8 cellular contexts compared by ENCODE assay signal in genomic region chr2:31137211-31138036, GRCh38. TPM values are rescaled to one million over a fixed set of nuclear protein-coding genes. Genes with fewer than 3 reads are reported as not detected.
A peak's percentile ranks its signal among the peaks of the same experiment; 100 is the strongest.
DNase-seq lines count a peak whose midpoint lies in the region; ATAC-seq and TF ChIP-seq lines count a peak whose summit lies in the region.

No MANE protein-coding gene starts in this region.

- H3K36me3 ChIP-seq in psoas muscle (ENCODE audit: insufficient read depth in 1 of 2, low read depth in 1 of 2) = no peaks in the 10 kb centered on the region

- POLR2A ChIA-PET in T-cell (lab: Charles Lee) = no interaction called here

- intact Hi-C loops in psoas muscle (cut with DNase I) = no loop called here

- peaks cover 13% of the 10 kb centered on the region for H3K4me1 ChIP-seq in psoas muscle

- CTCF ChIA-PET in T-cell (lab: Charles Lee) = no interaction called here

- H3K27ac ChIP-seq in psoas muscle = no peak overlapping the region

- TF ChIP-seq CTCF in GM13976 (IDR thresholded peaks at IDR 0.05; ENCODE audit: borderline replicate concordance, control extremely low read depth, extremely low read depth, insufficient read depth, missing control alignments) (no peak), psoas muscle (IDR thresholded peaks at IDR 0.05) (no peak), HFFc6 (IDR thresholded peaks at IDR 0.05) (no peak)

- no peaks in the 10 kb centered on the region for H3K9me3 ChIP-seq in psoas muscle

- H3K36me3 Mint-ChIP-seq in T-cell (no peaks in the 10 kb centered on the region), HFFc6 (ENCODE audit: low read depth) (no peaks in the 10 kb centered on the region)

- H3K4me1 Mint-ChIP-seq in T-cell (peaks cover 10 to 11% (median 10%) of the 10 kb centered on the region in 3 donors), HFFc6 (ENCODE audit: low read depth) (no peaks in the 10 kb centered on the region)

- H3K27ac Mint-ChIP-seq in T-cell (no peak overlapping the region), HFFc6 (no peak overlapping the region)

- H3K4me3 ChIP-seq in psoas muscle = peak overlapping the region; percentile 70

- H3K27me3 Mint-ChIP-seq in T-cell (peaks cover 41 to 64% of the 10 kb centered on the region in 2 donors), HFFc6 (ENCODE audit: insufficient read depth) (peaks cover 37% of the 10 kb centered on the region)

- ATAC-seq in T-cell (replicated peaks in 1 of 4) (no peak), psoas muscle (peak in 3 of 4 donors; percentile 23 to 66 (median 33))

- in situ Hi-C loops in GM13976 (cut with MboI; ENCODE audit: low sequenced_read_pairs, unreplicated experiment) = no loop called here

- WGBS in psoas muscle, 3 donors = 1% methylated on average over 57 to 72 of the region's 72 CpGs

- H3K9me3 Mint-ChIP-seq in T-cell (no peaks in the 10 kb centered on the region), HFFc6 (no peaks in the 10 kb centered on the region)

- peak; percentile 46 for DNase-seq in 8988T
- DNase-seq in GM13976 (ENCODE audit: low spot score) = peak; percentile 48
- DNase-seq in T-cell = no peak
- peak; percentile 59 for DNase-seq in germinal center (ENCODE audit: low spot score)
- peak in 1 of 2 donors; percentile 15 for DNase-seq in psoas muscle
- DNase-seq in Ammon's horn (ENCODE audit: low spot score) = no peak
- no peak for DNase-seq in GF-D8 (lab: John Stamatoyannopoulos, UW)
- DNase-seq in HFFc6 = no peak

- H3K4me3 Mint-ChIP-seq in T-cell (peak overlapping the region; percentile 62 to 65 (median 62)), HFFc6 (no peak overlapping the region; the same call in 1 of the 2 replicates)

- peaks cover 0 to 53% (median 21%) of the 10 kb centered on the region in 3 donors for H3K27me3 ChIP-seq in psoas muscle (ENCODE audit: insufficient read depth in 3 of 3, low read length in 2 of 3)

RNA-seq across cellular contexts. Expression of gene GALNT14, which starts 0.8 kb away (rescaled TPM):
- total RNA-seq in T-cell = under 1 TPM in 2 of 5 donors, not detected in 3; 0.29 to 0.38 TPM
- total RNA-seq in psoas muscle = under 1 TPM in 3 of 4 donors, not detected in 1; 0.22 to 0.54 (median 0.25) TPM
- under 1 TPM; 0.13 to 0.43 (median 0.14) TPM for polyA plus RNA-seq in psoas muscle
- 1 to 10 TPM in 1 of 6 experiments, under 1 TPM in 4, not detected in 1; 0.11 to 1.0 (median 0.25) TPM for total RNA-seq in HFFc6 (2021; fragmentation: NEBNext Ultra II Directional; extraction: Animal tissue kit (Norgen Biotek cat#: 25700))

Comparison
In these comparisons a context has a peak if more than half of its experiments do, and no peak if none do; other contexts are left out.
1. DNase-seq: peak in 8988T (single experiment), GM13976 (single experiment) and germinal center (single experiment); none in T-cell (0 of 34), Ammon's horn (single experiment), GF-D8 (single experiment) and HFFc6 (single experiment).
2. ATAC-seq: peak in psoas muscle (3 of 4); none in T-cell (0 of 4).